Comparison of ENCODE assay signal across 8 cellular contexts in the genomic region with DNA sequence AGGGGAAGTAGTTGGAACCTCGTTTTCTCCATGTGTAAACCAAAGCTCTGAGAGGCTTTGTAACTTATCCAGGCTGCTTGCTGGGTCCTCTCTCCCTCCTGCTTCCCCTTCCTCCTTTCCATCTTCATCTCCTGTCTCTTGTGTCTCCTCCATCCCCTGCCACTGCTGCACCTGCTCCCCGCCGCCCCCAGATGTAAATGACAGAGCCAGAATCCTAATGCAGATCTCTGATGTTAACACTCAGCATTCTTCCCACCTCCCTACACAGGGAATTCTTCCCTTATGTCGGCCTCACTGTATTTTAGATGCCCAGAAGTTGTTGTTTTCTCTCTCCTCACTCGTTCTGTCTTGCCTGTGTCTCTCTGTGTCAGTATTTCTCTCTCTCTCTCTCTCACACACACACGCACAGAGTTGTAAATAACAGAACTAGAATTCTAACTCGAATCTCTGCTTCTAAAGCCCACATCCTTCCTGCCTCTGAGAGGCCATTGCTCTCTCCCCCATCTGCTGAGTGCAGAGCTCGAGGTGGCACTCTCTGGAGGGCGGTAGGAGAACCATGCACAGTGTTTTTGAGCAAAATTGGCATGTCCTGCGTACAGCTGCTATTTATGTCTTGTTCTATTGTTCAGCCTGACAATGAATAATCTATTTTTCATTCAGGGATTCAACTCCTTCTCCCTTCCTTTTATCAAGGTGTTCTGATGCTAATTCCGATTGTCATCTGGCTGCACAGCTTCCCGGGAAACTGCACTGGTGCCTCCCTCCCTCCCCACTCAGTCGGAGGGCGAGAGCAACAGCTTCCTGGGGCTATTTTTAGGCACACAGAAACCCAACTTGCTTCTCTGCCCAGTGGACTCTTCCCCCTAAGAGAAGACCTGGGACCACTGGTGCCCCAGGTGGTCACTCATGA.
A peak's percentile ranks its signal among the peaks of the same experiment; 100 is the strongest.
DNase-seq lines count a peak whose midpoint lies in the region; ATAC-seq and TF ChIP-seq lines count a peak whose summit lies in the region.

No MANE protein-coding gene starts in this region.

- POLR2A ChIA-PET in naive thymus-derived CD4-positive, alpha-beta T cell (lab: Charles Lee) = interaction anchor here (0.7 to 2.1 kb wide), 7 partner anchors 13 to 316 kb away, joined by 3 to 10 read pairs (median 4); no protein-coding TSS in a partner anchor
- POLR2A ChIA-PET in HEK293T (lab: Yijun Ruan, JAX) = no interaction called here

- intact Hi-C loops in naive thymus-derived CD4-positive, alpha-beta T cell (cut with micrococcal nuclease) = loop anchor here (1.0 to 10.0 kb wide), 16 partner anchors 14 to 562 kb away; partner anchors contain the start of genes CCDC138 (in 1 of the 2), EDAR (in 1 of the 2) and SH3RF3 (in 1 of the 2)

- no peaks in the 10 kb centered on the region for H3K9me3 ChIP-seq in naive thymus-derived CD4-positive, alpha-beta T cell (ENCODE audit: control insufficient read depth in 2 of 3, low read length in 3 of 3)

- no peaks in the 10 kb centered on the region for H3K9me3 Mint-ChIP-seq in activated T-cell treated with anti-CD3 and anti-CD28 coated beads, Interleukin-2, amount 50 U/mL, for 24 hours
- no peaks in the 10 kb centered on the region for H3K9me3 Mint-ChIP-seq in naive thymus-derived CD4-positive, alpha-beta T cell

- no peaks in the 10 kb centered on the region for H3K36me3 ChIP-seq in naive thymus-derived CD4-positive, alpha-beta T cell (ENCODE audit: control insufficient read depth in 2 of 3, insufficient read depth in 3 of 3, low read length in 3 of 3)

- H3K36me3 Mint-ChIP-seq in activated T-cell treated with anti-CD3 and anti-CD28 coated beads, Interleukin-2, amount 50 U/mL, for 24 hours (ENCODE audit: low read depth) = no peaks in the 10 kb centered on the region
- peaks cover 0 to 6% (median 0%) of the 10 kb centered on the region in 5 donors for H3K36me3 Mint-ChIP-seq in naive thymus-derived CD4-positive, alpha-beta T cell

- H3K27me3 Mint-ChIP-seq in activated T-cell treated with anti-CD3 and anti-CD28 coated beads, Interleukin-2, amount 50 U/mL, for 24 hours = no peaks in the 10 kb centered on the region
- peaks cover 0 to 16% (median 0%) of the 10 kb centered on the region in 5 donors for H3K27me3 Mint-ChIP-seq in naive thymus-derived CD4-positive, alpha-beta T cell

- H3K4me3 Mint-ChIP-seq in activated T-cell treated with anti-CD3 and anti-CD28 coated beads, Interleukin-2, amount 50 U/mL, for 24 hours = no peak overlapping the region
- H3K4me3 Mint-ChIP-seq in naive thymus-derived CD4-positive, alpha-beta T cell = peak overlapping the region; percentile 69 to 85 (median 78)

- peak; percentile 48 for ATAC-seq in GM18870 (IDR thresholded peaks at IDR 0.05; ENCODE audit: unreplicated experiment)
- peak; percentile 70 for ATAC-seq in HG02943 (IDR thresholded peaks at IDR 0.05; ENCODE audit: low read depth, unreplicated experiment)
- ATAC-seq in naive thymus-derived CD4-positive, alpha-beta T cell = peak; percentile 96

- CTCF ChIA-PET in naive thymus-derived CD4-positive, alpha-beta T cell (lab: Charles Lee) = interaction anchor here (0.7 to 2.3 kb wide), 11 partner anchors 8 to 494 kb away, joined by 3 to 9 read pairs (median 3); no protein-coding TSS in a partner anchor
- CTCF ChIA-PET in HEK293T (lab: Yijun Ruan, JAX) = interaction anchor here (0.6 kb wide), 1 partner anchor 11 kb away, joined by 4 read pairs; no protein-coding TSS in a partner anchor

- H3K27ac Mint-ChIP-seq in activated T-cell treated with anti-CD3 and anti-CD28 coated beads, Interleukin-2, amount 50 U/mL, for 24 hours = peak overlapping the region; percentile 42
- peak overlapping the region; percentile 68 to 96 (median 93) for H3K27ac Mint-ChIP-seq in naive thymus-derived CD4-positive, alpha-beta T cell

- peaks cover 40% of the 10 kb centered on the region for H3K4me1 Mint-ChIP-seq in activated T-cell treated with anti-CD3 and anti-CD28 coated beads, Interleukin-2, amount 50 U/mL, for 24 hours (ENCODE audit: low read depth)
- H3K4me1 Mint-ChIP-seq in naive thymus-derived CD4-positive, alpha-beta T cell = peaks cover 23 to 75% (median 68%) of the 10 kb centered on the region in 7 donors

- peak overlapping the region; percentile 43 for H3K4me3 ChIP-seq in naive thymus-derived CD4-positive, alpha-beta T cell (ENCODE audit: low read length)

- peak overlapping the region; percentile 68 for H3K27ac ChIP-seq in naive thymus-derived CD4-positive, alpha-beta T cell (ENCODE audit: low read depth, low read length)

- no peak for DNase-seq in activated T-cell treated with anti-CD3 and anti-CD28 coated beads, Interleukin-2, amount 50 U/mL, for 24 hours
- peak in 7 of 9 donors; percentile 68 to 86 (median 80) for DNase-seq in naive thymus-derived CD4-positive, alpha-beta T cell
- no peak for DNase-seq in NCI-H446 (lab: John Stamatoyannopoulos, UW)
- DNase-seq in dedifferentiated amniotic fluid mesenchymal stem cell (ENCODE audit: extremely low spot score) = no peak
- no peak for DNase-seq in HEK293T (ENCODE audit: extremely low spot score)
- no peak for DNase-seq in NCI-H2107 (lab: John Stamatoyannopoulos, UW)

- no peaks in the 10 kb centered on the region for H3K27me3 ChIP-seq in naive thymus-derived CD4-positive, alpha-beta T cell (ENCODE audit: control insufficient read depth in 2 of 2, insufficient read depth in 2 of 2, low read length in 2 of 2)

- H3K4me1 ChIP-seq in naive thymus-derived CD4-positive, alpha-beta T cell (ENCODE audit: control insufficient read depth in 2 of 2, insufficient read depth in 2 of 2, low read length in 2 of 2) = peaks cover 24 to 53% of the 10 kb centered on the region in 2 donors

TF ChIP-seq in HEK293T, 16 proteins besides CTCF, POLR2A, EP300 and RAD21:
- no peak for TF ChIP-seq BHLHE40 (IDR thresholded peaks at IDR 0.05; ENCODE audit: borderline replicate concordance)
- no peak for TF ChIP-seq TARDBP (IDR thresholded peaks at IDR 0.05)
- TF ChIP-seq LEF1 (IDR thresholded peaks at IDR 0.05; ENCODE audit: borderline replicate concordance) = no peak
- TF ChIP-seq FOXM1 (IDR thresholded peaks at IDR 0.05; ENCODE audit: borderline replicate concordance) = no peak
- TF ChIP-seq ZNF384 (IDR thresholded peaks at IDR 0.05) = no peak

Comparison
In these comparisons a context has a peak if more than half of its experiments do, and no peak if none do; other contexts are left out.
1. DNase-seq: peak in naive thymus-derived CD4-positive, alpha-beta T cell (7 of 9); none in activated T-cell treated with anti-CD3 and anti-CD28 coated beads, Interleukin-2, amount 50 U/mL, for 24 hours (single experiment), NCI-H446 (0 of 2), dedifferentiated amniotic fluid mesenchymal stem cell (single experiment), HEK293T (single experiment) and NCI-H2107 (single experiment).
2. Peak in every context shown above with its lines, with median percentiles within 50 percentile points of each other: ATAC-seq.